In genomic region chr15:25846377-25846776, GRCh38 we compare ENCODE assay signal across 14 cellular contexts. TPM values are rescaled to one million over a fixed set of nuclear protein-coding genes. Genes with fewer than 3 reads are reported as not detected.
A peak's percentile ranks its signal among the peaks of the same experiment; 100 is the strongest.
DNase-seq lines count a peak whose midpoint lies in the region; ATAC-seq, FAIRE-seq and TF ChIP-seq lines count a peak whose summit lies in the region.
"Had no signal": no experiment of that assay in that cellular context is flagged by ENCODE, and none has a peak within 500 bp of the region (broad histone marks: within the 10 kb centered on the region; RNA-seq: fewer than 3 reads in every experiment).

No MANE protein-coding gene starts in this region.

- peak overlapping the region; percentile 32 to 97 (median 91) for H3K27ac Mint-ChIP-seq in CD8-positive, alpha-beta memory T cell
- H3K27ac Mint-ChIP-seq in activated CD4-positive, alpha-beta T cell treated with anti-CD3 and anti-CD28 coated beads, Interleukin-2, amount 10 ng/mL, durations not matched to agents 7 days and 5 days, result peak overlapping the region; percentile 96

- peaks cover 55 to 78% (median 63%) of the 10 kb centered on the region in 3 donors for H3K4me1 Mint-ChIP-seq in CD8-positive, alpha-beta memory T cell
- H3K4me1 Mint-ChIP-seq in activated CD4-positive, alpha-beta T cell treated with anti-CD3 and anti-CD28 coated beads, Interleukin-2, amount 10 ng/mL, durations not matched to agents 7 days and 5 days, result peaks cover 78% of the 10 kb centered on the region

- H3K9me3 Mint-ChIP-seq in CD8-positive, alpha-beta memory T cell, result peaks cover 0 to 2% (median 0%) of the 10 kb centered on the region in 5 donors
- no peaks in the 10 kb centered on the region for H3K9me3 Mint-ChIP-seq in activated CD4-positive, alpha-beta T cell treated with anti-CD3 and anti-CD28 coated beads, Interleukin-2, amount 10 ng/mL, durations not matched to agents 7 days and 5 days

- H3K27me3 ChIP-seq in CD8-positive, alpha-beta memory T cell (ENCODE audit: insufficient read depth, low read length, poor library complexity, severe bottlenecking), result no peaks in the 10 kb centered on the region
- H3K27me3 ChIP-seq in pancreas, result no peaks in the 10 kb centered on the region
- H3K27me3 ChIP-seq: tibial artery had no signal

- no peak for TF ChIP-seq CTCF in pancreas (IDR thresholded peaks at IDR 0.05)

- CTCF ChIA-PET in CD8-positive, alpha-beta memory T cell (lab: Charles Lee), result interaction anchor here (1.0 to 5.2 kb wide), 4 partner anchors 14 to 87 kb away, joined by 3 to 31 read pairs (median 4); partner anchors contain the start of gene ATP10A
- CTCF ChIA-PET in activated CD4-positive, alpha-beta T cell treated with anti-CD3 and anti-CD28 coated beads, Interleukin-2, amount 10 ng/mL, durations not matched to agents 7 days and 5 days (lab: Charles Lee), result no interaction called here

- no peaks in the 10 kb centered on the region for H3K36me3 ChIP-seq in CD8-positive, alpha-beta memory T cell (ENCODE audit: insufficient read depth, low read length)
- no peaks in the 10 kb centered on the region for H3K36me3 ChIP-seq in pancreas
- H3K36me3 ChIP-seq: HAP-1, spleen, tibial artery had no signal

- H3K27me3 Mint-ChIP-seq in CD8-positive, alpha-beta memory T cell, result peaks cover 0 to 2% of the 10 kb centered on the region in 2 donors
- no peaks in the 10 kb centered on the region for H3K27me3 Mint-ChIP-seq in activated CD4-positive, alpha-beta T cell treated with anti-CD3 and anti-CD28 coated beads, Interleukin-2, amount 10 ng/mL, durations not matched to agents 7 days and 5 days

- FAIRE-seq in RCC 7860 (lab: Jason Lieb, UNC) (no peak), pancreas (lab: Jason Lieb, UNC) (no peak)

- peak overlapping the region in 6 of 7 donors; percentile 32 to 77 (median 64) for H3K4me3 Mint-ChIP-seq in CD8-positive, alpha-beta memory T cell
- H3K4me3 Mint-ChIP-seq in activated CD4-positive, alpha-beta T cell treated with anti-CD3 and anti-CD28 coated beads, Interleukin-2, amount 10 ng/mL, durations not matched to agents 7 days and 5 days, result no peak overlapping the region

- peak in 3 of 5 donors; percentile 51 to 75 (median 73) for DNase-seq in CD8-positive, alpha-beta memory T cell
- DNase-seq in activated CD4-positive, alpha-beta T cell treated with anti-CD3 and anti-CD28 coated beads, Interleukin-2, amount 10 ng/mL, durations not matched to agents 7 days and 5 days, result peak; percentile 76
- peak; percentile 75 for DNase-seq in activated naive CD4-positive, alpha-beta T cell treated with anti-CD3 and anti-CD28 coated beads, Interleukin-2, amount 50 U/mL, for 16 hours
- peak; percentile 55 to 68 for DNase-seq in stimulated activated CD4-positive, alpha-beta T cell treated with anti-CD3 and anti-CD28 coated beads, Interleukin-1b, Interleukin-23, amount 100 ng/mL, for 4 hours (ENCODE audit: low read depth in 2 of 2)
- DNase-seq in AG20443 (ENCODE audit: low spot score) (no peak), RCC 7860 (ENCODE audit: low spot score) (no peak), pancreas (no peak)
- DNase-seq: AML-193, erythroblast, NCI-H774, spleen, tibial artery had no signal

- WGBS in pancreas, 2 donors, result 41 to 54% methylated on average over 7 of the region's 7 CpGs

- intact Hi-C loops in pancreas (cut with DNase I), result no loop called here

- peaks cover 64% of the 10 kb centered on the region for H3K4me1 ChIP-seq in CD8-positive, alpha-beta memory T cell (ENCODE audit: insufficient read depth, low read length)
- no peaks in the 10 kb centered on the region for H3K4me1 ChIP-seq in pancreas

- no peak for ATAC-seq in HG03175 (IDR thresholded peaks at IDR 0.05; ENCODE audit: unreplicated experiment)
- ATAC-seq in pancreas, result no peak

- H3K9me3 ChIP-seq in CD8-positive, alpha-beta memory T cell (ENCODE audit: low read length), result no peaks in the 10 kb centered on the region
- no peaks in the 10 kb centered on the region for H3K9me3 ChIP-seq in pancreas
- H3K9me3 ChIP-seq: spleen, tibial artery had no signal

- H3K36me3 Mint-ChIP-seq in CD8-positive, alpha-beta memory T cell, result peaks cover 0 to 13% (median 0%) of the 10 kb centered on the region in 3 donors
- H3K36me3 Mint-ChIP-seq in activated CD4-positive, alpha-beta T cell treated with anti-CD3 and anti-CD28 coated beads, Interleukin-2, amount 10 ng/mL, durations not matched to agents 7 days and 5 days (ENCODE audit: low read depth), result peaks cover 57% of the 10 kb centered on the region

- no peak overlapping the region for H3K4me3 ChIP-seq in CD8-positive, alpha-beta memory T cell (ENCODE audit: low read length)
- H3K4me3 ChIP-seq in pancreas, result no peak overlapping the region
- H3K4me3 ChIP-seq: HAP-1, spleen, tibial artery had no signal

- no peak overlapping the region for H3K27ac ChIP-seq in CD8-positive, alpha-beta memory T cell (ENCODE audit: low read depth, low read length)
- H3K27ac ChIP-seq in pancreas, result no peak overlapping the region

- POLR2A ChIA-PET in CD8-positive, alpha-beta memory T cell (lab: Charles Lee), result interaction anchor here (0.6 to 2.0 kb wide), 3 partner anchors 13 to 16 kb away, joined by 3 to 11 read pairs (median 3); partner anchors contain the start of gene ATP10A
- POLR2A ChIA-PET in activated CD4-positive, alpha-beta T cell treated with anti-CD3 and anti-CD28 coated beads, Interleukin-2, amount 10 ng/mL, durations not matched to agents 7 days and 5 days (lab: Charles Lee), result interaction anchor here (0.9 kb wide), 1 partner anchor 16 kb away, joined by 3 read pairs; no protein-coding TSS in a partner anchor

RNA-seq across cellular contexts. Expression of gene ATP10A, which starts 16.8 kb away (rescaled TPM):
- total RNA-seq in CD8-positive, alpha-beta memory T cell, result 10 to 100 TPM; 24.0 to 28.9 TPM
- 8.2 TPM for polyA plus RNA-seq in CD8-positive, alpha-beta memory T cell
- total RNA-seq in activated CD4-positive, alpha-beta T cell treated with anti-CD3 and anti-CD28 coated beads, Interleukin-2, amount 10 ng/mL, durations not matched to agents 7 days and 5 days, result 10 to 100 TPM; 57.9 to 62.4 TPM
- 1 to 10 TPM in 1 of 6 donors, under 1 TPM in 5; 0.04 to 1.2 (median 0.53) TPM for total RNA-seq in pancreas
- polyA plus RNA-seq in pancreas, result under 1 TPM; 0.14 to 0.38 TPM

Comparison
In these comparisons a context has a peak if more than half of its experiments do, and no peak if none do; other contexts are left out.
1. DNase-seq: peak in CD8-positive, alpha-beta memory T cell (3 of 5), activated CD4-positive, alpha-beta T cell treated with anti-CD3 and anti-CD28 coated beads, Interleukin-2, amount 10 ng/mL, durations not matched to agents 7 days and 5 days (single experiment), activated naive CD4-positive, alpha-beta T cell treated with anti-CD3 and anti-CD28 coated beads, Interleukin-2, amount 50 U/mL, for 16 hours (single experiment) and stimulated activated CD4-positive, alpha-beta T cell treated with anti-CD3 and anti-CD28 coated beads, Interleukin-1b, Interleukin-23, amount 100 ng/mL, for 4 hours (2 of 2); none in AG20443 (single experiment), RCC 7860 (single experiment) and pancreas (0 of 6).
2. RNA of gene ATP10A, which starts 16.8 kb away (total RNA-seq): 57.9 to 62.4 TPM in activated CD4-positive, alpha-beta T cell treated with anti-CD3 and anti-CD28 coated beads, Interleukin-2, amount 10 ng/mL, durations not matched to agents 7 days and 5 days and 24.0 to 28.9 TPM in CD8-positive, alpha-beta memory T cell; 0.04 to 1.2 TPM in pancreas; every median in the first group is over 10 times any median in the second.